In genomic region chr14:104801284-104802119, GRCh38 we compare ENCODE assay signal across 8 cellular contexts. TPM values are rescaled to one million over a fixed set of nuclear protein-coding genes. Genes with fewer than 3 reads are reported as not detected.
DNase-seq lines count a peak whose midpoint lies in the region; ATAC-seq, FAIRE-seq and TF ChIP-seq lines count a peak whose summit lies in the region.

No MANE protein-coding gene starts in this region.

- RAD21 ChIA-PET in GM12878 (lab: Charles Lee; ENCODE audit: unreplicated experiment): no interaction called here

- TF ChIP-seq CTCF in heart right ventricle (IDR thresholded peaks at IDR 0.05) (no peak), GM12878 (IDR thresholded peaks at IDR 0.05 in 2 of 3, conservative IDR thresholded peaks at IDR 0.05 in 1 of 3; ENCODE audit: control insufficient read depth in 2 of 3, extremely low read depth in 1 of 3, insufficient read depth in 1 of 3, low read depth in 3 of 3, low read length in 3 of 3) (no peak), lung (IDR thresholded peaks at IDR 0.05; ENCODE audit: control extremely low read depth, extremely low read depth) (no peak), uterus (IDR thresholded peaks at IDR 0.05) (no peak)

- TF ChIP-seq EP300 in GM12878 (IDR thresholded peaks at IDR 0.05; ENCODE audit: borderline replicate concordance in 1 of 2, control insufficient read depth in 1 of 2, low read depth in 2 of 2, low read length in 2 of 2): no peak

- no peak for FAIRE-seq in GM12878 (lab: Jason Lieb, UNC)

- no peaks in the 10 kb centered on the region for H3K9me3 ChIP-seq in heart right ventricle
- H3K9me3 ChIP-seq in GM12878 (replicated peaks; ENCODE audit: control insufficient read depth, insufficient read depth, low read length): no peaks in the 10 kb centered on the region
- H3K9me3 ChIP-seq in lung (ENCODE audit: control insufficient read depth in 2 of 2, insufficient read depth in 1 of 2, low read length in 1 of 2): no peaks in the 10 kb centered on the region
- no peaks in the 10 kb centered on the region for H3K9me3 ChIP-seq in uterus

- no TSS peak for BruUV-seq in GM12878 (replicated peaks; lab: Mats Ljungman, UMichigan)

- ATAC-seq in heart right ventricle: no peak
- no peak for ATAC-seq in Right ventricle myocardium superior (ENCODE audit: poor library complexity)
- ATAC-seq in GM12878: no peak
- no peak for ATAC-seq in lung (ENCODE audit: insufficient read depth, low FRiP score)
- ATAC-seq in GM21825 (IDR thresholded peaks at IDR 0.05; ENCODE audit: unreplicated experiment): no peak
- ATAC-seq in GM18519 (IDR thresholded peaks at IDR 0.05; ENCODE audit: low FRiP score, unreplicated experiment): no peak

- peak overlapping the region; percentile 15; the same call in 1 of the 2 replicates for H3K9ac ChIP-seq in GM12878 (ENCODE audit: control insufficient read depth, insufficient read depth, low read length)

- no peaks in the 10 kb centered on the region for H4K20me1 ChIP-seq in GM12878 (ENCODE audit: control insufficient read depth, insufficient read depth)

- DNase-seq in heart right ventricle: no peak
- no peak for DNase-seq in Right ventricle myocardium superior
- no peak for DNase-seq in GM12878 (ENCODE audit: low read depth, low spot score)
- DNase-seq in lung (ENCODE audit: low spot score): no peak
- DNase-seq in uterus: no peak
- no peak for DNase-seq in SIG-M5 (lab: John Stamatoyannopoulos, UW)

- H3K36me3 ChIP-seq in heart right ventricle (no peaks in the 10 kb centered on the region), GM12878 (ENCODE audit: control insufficient read depth in 2 of 2, insufficient read depth in 2 of 2, low read length in 1 of 2) (no peaks in the 10 kb centered on the region), lung (ENCODE audit: control insufficient read depth in 2 of 2, insufficient read depth in 2 of 2, low read length in 2 of 2) (no peaks in the 10 kb centered on the region), uterus (no peaks in the 10 kb centered on the region)

- no peaks in the 10 kb centered on the region for H3K79me2 ChIP-seq in GM12878 (ENCODE audit: control insufficient read depth, insufficient read depth, low read length)

- CTCF ChIA-PET in GM12878 (lab: Yijun Ruan, JAX): no interaction called here

- H3K4me3 ChIP-seq in heart right ventricle (peak overlapping the region; percentile 58 to 99 (median 78)), GM12878 (peak overlapping the region; percentile 69), lung (peak overlapping the region; percentile 51), uterus (peak overlapping the region; percentile 54 to 60)

- in situ Hi-C loops in GM12878 (cut with MboI): no loop called here

- WGBS in heart right ventricle, 2 donors: 32 to 35% methylated on average over 55 of the region's 55 CpGs
- 30% methylated on average over 54 of the region's 55 CpGs for WGBS in GM12878 (ENCODE audit: insufficient coverage, insufficient replicate concordance, low lambda C conversion rate, missing lambda C conversion rate)
- WGBS in lung, 2 donors: 29 to 37% methylated on average over 53 to 55 of the region's 55 CpGs

- H3K27ac ChIP-seq in heart right ventricle (peak overlapping the region; percentile 69 to 99 (median 90)), GM12878 (ENCODE audit: control insufficient read depth, insufficient read depth) (no peak overlapping the region), lung (ENCODE audit: low read depth in 1 of 2, low read length in 1 of 2) (peak overlapping the region; percentile 74 to 78), uterus (peak overlapping the region; percentile 95 to 99)

- no peak for TF ChIP-seq POLR2A in GM12878 (IDR thresholded peaks at IDR 0.05; ENCODE audit: low read depth, low read length)
- TF ChIP-seq POLR2A in uterus (IDR thresholded peaks at IDR 0.05): no peak

- peak overlapping the region; percentile 69 for H2AFZ ChIP-seq in GM12878 (ENCODE audit: control insufficient read depth, low read depth, low read length)

- POLR2A ChIA-PET in GM12878 (lab: Charles Lee): no interaction called here

- intact Hi-C loops in heart right ventricle (cut with DNase I): no loop called here
- intact Hi-C loops in Right ventricle myocardium superior (cut with DNase I): no loop called here
- intact Hi-C loops in GM12878 (cut with micrococcal nuclease; ENCODE audit: unreplicated experiment): no loop called here
- intact Hi-C loops in uterus (cut with DNase I; ENCODE audit: low total_unique reads): no loop called here

- H3K4me1 ChIP-seq in heart right ventricle (peaks cover 14 to 73% (median 53%) of the 10 kb centered on the region in 9 donors), GM12878 (ENCODE audit: control insufficient read depth, insufficient read depth, low read length) (peaks cover 10% of the 10 kb centered on the region), lung (ENCODE audit: control insufficient read depth in 2 of 2, insufficient read depth in 2 of 2, low read length in 2 of 2) (peaks cover 5 to 28% of the 10 kb centered on the region in 2 donors), uterus (peaks cover 0 to 10% of the 10 kb centered on the region in 2 donors)

- no peaks in the 10 kb centered on the region for H3K27me3 ChIP-seq in heart right ventricle
- H3K27me3 ChIP-seq in GM12878 (replicated peaks in 1 of 2; ENCODE audit: control insufficient read depth in 2 of 2, insufficient read depth in 2 of 2, low read length in 1 of 2): peaks cover 0 to 3% of the 10 kb centered on the region in 2 experiments; a peak in 2 of 4 replicates
- no peaks in the 10 kb centered on the region for H3K27me3 ChIP-seq in lung (ENCODE audit: control insufficient read depth, insufficient read depth)
- H3K27me3 ChIP-seq in uterus: no peaks in the 10 kb centered on the region

- H3K4me2 ChIP-seq in GM12878 (ENCODE audit: control insufficient read depth, insufficient read depth): peak overlapping the region; percentile 97

- TF ChIP-seq RAD21 in GM12878 (IDR thresholded peaks at IDR 0.05; ENCODE audit: insufficient read depth, low read depth, low read length): no peak

- SMC1A ChIA-PET in GM12878 (lab: Charles Lee; ENCODE audit: uncharacterized antibody, unreplicated experiment): no interaction called here

RNA-seq across cellular contexts. Expression of gene ZBTB42, which starts 0.6 kb away (rescaled TPM):
- 1 to 10 TPM; 4.3 to 9.2 (median 6.9) TPM for total RNA-seq in heart right ventricle
- polyA plus RNA-seq in heart right ventricle: 1 to 10 TPM; 1.8 to 5.9 TPM
- total RNA-seq in Right ventricle myocardium superior: 5.0 TPM
- 1.8 and 3.7 TPM in 2 replicates for total RNA-seq in GM12878 (2013; cell fraction: nucleolus; rRNA removed)
- 0.33 and 0.68 TPM in 2 replicates for total RNA-seq in GM12878 (2014; rRNA removed)
- total RNA-seq in GM12878 (2014; rRNA removed; fragmentation: Illumina TruSeq; extraction: Trizol): 0.46 and 0.54 TPM in 2 replicates
- total RNA-seq in GM12878 (2021): 1.2 and 1.3 TPM in 2 replicates
- 0.07 TPM for polyA plus RNA-seq in GM12878 (2011; ENCODE audit: low read depth)
- polyA plus RNA-seq in GM12878 (2011; rRNA removed): 0.10 and 0.22 TPM in 2 replicates
- 0.36 and 0.38 TPM in 2 replicates for polyA plus RNA-seq in GM12878 (2011; cell fraction: cytosol; rRNA removed)
- polyA plus RNA-seq in GM12878 (2011; cell fraction: nucleus; rRNA removed): 0.61 and 0.97 TPM in 2 replicates
- 0.27 and 0.28 TPM in 2 replicates for polyA plus RNA-seq in GM12878 (2012)
- 0.13 TPM in 1 of 2 replicates, not detected in the other for polyA plus RNA-seq in GM12878 (2014; fragmentation: Illumina TruSeq; extraction: Trizol)
- polyA plus RNA-seq in GM12878 (2014; fragmentation: Nextera tagmentation; extraction: Ambion mirVana): under 1 TPM in 1 of 2 experiments, not detected in 1; 0.05 TPM
- 0.51 and 0.94 TPM in 2 replicates for polyA plus RNA-seq in GM12878 (2014; rRNA removed)
- under 1 TPM in 1 of 2 experiments, not detected in 1; 0.23 TPM for polyA plus RNA-seq in GM12878 (2016; fragmentation: Nextera tagmentation; extraction: Ambion mirVana)
- polyA minus RNA-seq in GM12878 (2011; rRNA and poly(A)+ RNA removed): 0.44 and 1.7 TPM in 2 replicates
- polyA minus RNA-seq in GM12878 (2011; cell fraction: cytosol; rRNA and poly(A)+ RNA removed): 0.53 TPM in 1 of 2 replicates, not detected in the other
- 2.9 and 3.4 TPM in 2 replicates for polyA minus RNA-seq in GM12878 (2011; cell fraction: nucleus; rRNA and poly(A)+ RNA removed)
- total RNA-seq in lung: 10 to 100 TPM; 10.2 to 18.6 TPM
- polyA plus RNA-seq in lung: 10 to 100 TPM; 11.4 to 11.9 TPM
- total RNA-seq in uterus: 1 to 10 TPM in 3 of 4 donors, under 1 TPM in 1; under 0.01 to 8.4 (median 3.9) TPM

RNA-seq across cellular contexts. Expression of gene AKT1, which starts 6.0 kb away (rescaled TPM):
- total RNA-seq in heart right ventricle (100 to 1,000 TPM in 9 of 10 donors, 10 to 100 TPM in 1; 98.1 to 152 (median 141) TPM), Right ventricle myocardium superior (120 TPM), GM12878 (2014; rRNA removed) (70.8 and 83.6 TPM in 2 replicates), GM12878 (2014; rRNA removed; fragmentation: Illumina TruSeq; extraction: Trizol) (55.9 and 62.4 TPM in 2 replicates), GM12878 (2021) (102 and 110 TPM in 2 replicates), lung (100 to 1,000 TPM; 161 to 224 TPM), uterus (100 to 1,000 TPM in 2 of 4 donors, 10 to 100 TPM in 2; 42.9 to 121 (median 101) TPM)
- polyA plus RNA-seq in heart right ventricle (100 to 1,000 TPM in 1 of 2 donors, 10 to 100 TPM in 1; 95.7 to 112 TPM), GM12878 (2011; rRNA removed) (44.8 and 70.3 TPM in 2 replicates), GM12878 (2014; fragmentation: Illumina TruSeq; extraction: Trizol) (19.3 and 55.4 TPM in 2 replicates), GM12878 (2014; fragmentation: Nextera tagmentation; extraction: Ambion mirVana) (1 to 10 TPM in 1 of 2 experiments, under 1 TPM in 1; 0.63 to 1.4 TPM), GM12878 (2014; rRNA removed) (92.3 and 101 TPM in 2 replicates), GM12878 (2016; fragmentation: Nextera tagmentation; extraction: Ambion mirVana) (1 to 10 TPM; 9.0 to 9.2 TPM), lung (100 to 1,000 TPM; 142 to 159 TPM)
- 49.2 and 56.5 TPM in 2 replicates for total RNA-seq in GM12878 (2013; cell fraction: nucleolus; rRNA removed)
- polyA plus RNA-seq in GM12878 (2011; ENCODE audit: low read depth): 19.1 TPM
- 99.2 and 131 TPM in 2 replicates for polyA plus RNA-seq in GM12878 (2011; cell fraction: cytosol; rRNA removed)
- polyA plus RNA-seq in GM12878 (2011; cell fraction: nucleus; rRNA removed): 234 and 307 TPM in 2 replicates
- 50.8 and 57.6 TPM in 2 replicates for polyA plus RNA-seq in GM12878 (2012)
- 64.3 and 96.2 TPM in 2 replicates for polyA minus RNA-seq in GM12878 (2011; rRNA and poly(A)+ RNA removed)
- polyA minus RNA-seq in GM12878 (2011; cell fraction: cytosol; rRNA and poly(A)+ RNA removed): 42.0 and 48.6 TPM in 2 replicates
- 23.0 and 34.0 TPM in 2 replicates for polyA minus RNA-seq in GM12878 (2011; cell fraction: nucleus; rRNA and poly(A)+ RNA removed)

RNA-seq across cellular contexts. Expression of gene SIVA1, which starts 48.6 kb away (rescaled TPM):
- total RNA-seq in heart right ventricle (10 to 100 TPM; 43.3 to 69.6 (median 50.8) TPM), Right ventricle myocardium superior (60.7 TPM), GM12878 (2014; rRNA removed) (182 and 197 TPM in 2 replicates), GM12878 (2014; rRNA removed; fragmentation: Illumina TruSeq; extraction: Trizol) (18.8 and 26.6 TPM in 2 replicates), GM12878 (2021) (128 and 137 TPM in 2 replicates), lung (10 to 100 TPM; 67.5 to 91.8 TPM), uterus (100 to 1,000 TPM in 3 of 4 donors, 10 to 100 TPM in 1; 79.4 to 366 (median 239) TPM)
- polyA plus RNA-seq in heart right ventricle (100 to 1,000 TPM in 1 of 2 donors, 10 to 100 TPM in 1; 78.6 to 203 TPM), GM12878 (2011; rRNA removed) (29.6 and 75.5 TPM in 2 replicates), GM12878 (2014; fragmentation: Illumina TruSeq; extraction: Trizol) (4.0 and 7.6 TPM in 2 replicates), GM12878 (2014; fragmentation: Nextera tagmentation; extraction: Ambion mirVana) (10 to 100 TPM in 1 of 2 experiments, 1 to 10 TPM in 1; 4.6 to 30.6 TPM), GM12878 (2014; rRNA removed) (173 and 207 TPM in 2 replicates), GM12878 (2016; fragmentation: Nextera tagmentation; extraction: Ambion mirVana) (100 to 1,000 TPM; 270 to 282 TPM), lung (100 to 1,000 TPM; 164 to 212 TPM)
- total RNA-seq in GM12878 (2013; cell fraction: nucleolus; rRNA removed): 37.5 and 51.8 TPM in 2 replicates
- 32.1 TPM for polyA plus RNA-seq in GM12878 (2011; ENCODE audit: low read depth)
- 159 and 299 TPM in 2 replicates for polyA plus RNA-seq in GM12878 (2011; cell fraction: cytosol; rRNA removed)
- 166 and 180 TPM in 2 replicates for polyA plus RNA-seq in GM12878 (2011; cell fraction: nucleus; rRNA removed)
- polyA plus RNA-seq in GM12878 (2012): 63.7 and 67.4 TPM in 2 replicates
- polyA minus RNA-seq in GM12878 (2011; rRNA and poly(A)+ RNA removed): 23.3 and 46.5 TPM in 2 replicates
- polyA minus RNA-seq in GM12878 (2011; cell fraction: cytosol; rRNA and poly(A)+ RNA removed): 29.1 and 29.4 TPM in 2 replicates
- 18.7 and 28.8 TPM in 2 replicates for polyA minus RNA-seq in GM12878 (2011; cell fraction: nucleus; rRNA and poly(A)+ RNA removed)
